In the genomic region with DNA sequence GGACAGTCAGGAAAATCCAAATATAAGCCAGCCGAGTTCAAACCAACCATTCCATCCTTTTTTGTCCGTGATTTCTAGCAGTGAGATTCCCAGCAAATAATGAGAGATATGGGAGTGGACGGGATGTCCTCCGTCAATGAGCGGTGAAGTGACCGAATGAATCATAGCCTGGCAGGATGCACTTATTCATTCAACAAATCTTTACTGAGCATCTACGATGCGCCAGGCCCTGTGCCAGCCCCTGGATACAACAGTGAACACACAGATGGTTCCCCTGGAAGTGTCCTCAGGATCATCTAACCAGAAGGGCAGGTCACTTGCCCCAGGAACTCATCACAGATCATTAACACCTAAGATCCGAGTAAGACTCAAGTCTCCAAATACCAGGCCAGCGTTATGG, we compare ENCODE assay signal across 14 cellular contexts. TPM values are rescaled to one million over a fixed set of nuclear protein-coding genes. Genes with fewer than 3 reads are reported as not detected.
A peak's percentile ranks its signal among the peaks of the same experiment; 100 is the strongest.
DNase-seq lines count a peak whose midpoint lies in the region; ATAC-seq and TF ChIP-seq lines count a peak whose summit lies in the region.
"Had no signal": no experiment of that assay in that cellular context is flagged by ENCODE, and none has a peak within 500 bp of the region (broad histone marks: within the 10 kb centered on the region; RNA-seq: fewer than 3 reads in every experiment).

No MANE protein-coding gene starts in this region.

- peaks cover 28% of the 10 kb centered on the region for H3K4me1 Mint-ChIP-seq in activated T-cell treated with anti-CD3 and anti-CD28 coated beads, Interleukin-2, amount 50 U/mL, for 24 hours (ENCODE audit: low read depth)
- peaks cover 26% of the 10 kb centered on the region for H3K4me1 Mint-ChIP-seq in activated T-cell treated with anti-CD3 and anti-CD28 coated beads, Interleukin-2, amount 50 U/mL, for 72 hours (ENCODE audit: low read depth)
- H3K4me1 Mint-ChIP-seq in stimulated activated effector memory CD8-positive, alpha-beta T cell treated with anti-CD3 and anti-CD28 coated beads, Interleukin-12 subunit alpha, Interleukin-12 subunit beta, amount 100 ng/mL, for 72 hours, result peaks cover 40% of the 10 kb centered on the region

- H3K27ac Mint-ChIP-seq in activated T-cell treated with anti-CD3 and anti-CD28 coated beads, Interleukin-2, amount 50 U/mL, for 24 hours, result no peak overlapping the region
- H3K27ac Mint-ChIP-seq in activated T-cell treated with anti-CD3 and anti-CD28 coated beads, Interleukin-2, amount 50 U/mL, for 72 hours, result no peak overlapping the region
- H3K27ac Mint-ChIP-seq in stimulated activated effector memory CD8-positive, alpha-beta T cell treated with anti-CD3 and anti-CD28 coated beads, Interleukin-12 subunit alpha, Interleukin-12 subunit beta, amount 100 ng/mL, for 72 hours, result peak overlapping the region; percentile 79

- no peak for ATAC-seq in activated T-cell treated with anti-CD3 and anti-CD28 coated beads, Interleukin-2, amount 50 U/mL, for 72 hours (replicated peaks in 1 of 2)
- ATAC-seq in stimulated activated effector memory CD8-positive, alpha-beta T cell treated with anti-CD3 and anti-CD28 coated beads, Interleukin-12 subunit alpha, Interleukin-12 subunit beta, amount 100 ng/mL, for 72 hours, result no peak
- ATAC-seq: K562 had no signal

- H3K9me3 Mint-ChIP-seq in activated T-cell treated with anti-CD3 and anti-CD28 coated beads, Interleukin-2, amount 50 U/mL, for 24 hours, result no peaks in the 10 kb centered on the region
- no peaks in the 10 kb centered on the region for H3K9me3 Mint-ChIP-seq in activated T-cell treated with anti-CD3 and anti-CD28 coated beads, Interleukin-2, amount 50 U/mL, for 72 hours
- no peaks in the 10 kb centered on the region for H3K9me3 Mint-ChIP-seq in stimulated activated effector memory CD8-positive, alpha-beta T cell treated with anti-CD3 and anti-CD28 coated beads, Interleukin-12 subunit alpha, Interleukin-12 subunit beta, amount 100 ng/mL, for 72 hours
- H3K9me3 Mint-ChIP-seq: CD8-positive, alpha-beta memory T cell had no signal

- TF ChIP-seq CTCF in GM13977 (IDR thresholded peaks at IDR 0.05; ENCODE audit: extremely low read depth, insufficient read depth, missing control alignments), result no peak

- in situ Hi-C loops in GM13977 (cut with MboI; ENCODE audit: low pct_unique_long_range_greater_than_20kb, low sequenced_read_pairs, unreplicated experiment), result no loop called here

- H3K36me3 Mint-ChIP-seq in activated T-cell treated with anti-CD3 and anti-CD28 coated beads, Interleukin-2, amount 50 U/mL, for 24 hours (ENCODE audit: low read depth), result no peaks in the 10 kb centered on the region
- H3K36me3 Mint-ChIP-seq in activated T-cell treated with anti-CD3 and anti-CD28 coated beads, Interleukin-2, amount 50 U/mL, for 72 hours (ENCODE audit: insufficient read depth in 2 of 2), result no peaks in the 10 kb centered on the region
- H3K36me3 Mint-ChIP-seq in stimulated activated effector memory CD8-positive, alpha-beta T cell treated with anti-CD3 and anti-CD28 coated beads, Interleukin-12 subunit alpha, Interleukin-12 subunit beta, amount 100 ng/mL, for 72 hours, result peaks cover 6% of the 10 kb centered on the region
- H3K36me3 Mint-ChIP-seq: CD8-positive, alpha-beta memory T cell had no signal

- peak; percentile 23 for DNase-seq in activated T-cell treated with anti-CD3 and anti-CD28 coated beads, Interleukin-2, amount 50 U/mL, for 24 hours
- no peak for DNase-seq in activated T-cell treated with anti-CD3 and anti-CD28 coated beads, Interleukin-2, amount 50 U/mL, for 72 hours
- DNase-seq in HT1080 (ENCODE audit: low read depth), result peak; percentile 24
- DNase-seq in dermis blood vessel endothelial cell, result peak; percentile 38
- no peak for DNase-seq in stimulated activated effector memory CD8-positive, alpha-beta T cell treated with anti-CD3 and anti-CD28 coated beads, Interleukin-12 subunit alpha, Interleukin-12 subunit beta, amount 100 ng/mL, for 72 hours (ENCODE audit: low spot score in 2 of 2)
- DNase-seq in HuH-7 (ENCODE audit: low spot score), result no peak
- DNase-seq in GM13977 (ENCODE audit: low spot score), result no peak
- no peak for DNase-seq in NCI-H345 (lab: John Stamatoyannopoulos, UW)
- DNase-seq: AML-193; Caco-2; CD8-positive, alpha-beta memory T cell; DMS53; GDM1 had no signal

- no peak overlapping the region for H3K4me3 Mint-ChIP-seq in activated T-cell treated with anti-CD3 and anti-CD28 coated beads, Interleukin-2, amount 50 U/mL, for 24 hours
- H3K4me3 Mint-ChIP-seq in activated T-cell treated with anti-CD3 and anti-CD28 coated beads, Interleukin-2, amount 50 U/mL, for 72 hours, result no peak overlapping the region
- no peak overlapping the region for H3K4me3 Mint-ChIP-seq in stimulated activated effector memory CD8-positive, alpha-beta T cell treated with anti-CD3 and anti-CD28 coated beads, Interleukin-12 subunit alpha, Interleukin-12 subunit beta, amount 100 ng/mL, for 72 hours
- H3K4me3 Mint-ChIP-seq: CD8-positive, alpha-beta memory T cell had no signal

- H3K27me3 Mint-ChIP-seq in activated T-cell treated with anti-CD3 and anti-CD28 coated beads, Interleukin-2, amount 50 U/mL, for 24 hours, result no peaks in the 10 kb centered on the region
- no peaks in the 10 kb centered on the region for H3K27me3 Mint-ChIP-seq in activated T-cell treated with anti-CD3 and anti-CD28 coated beads, Interleukin-2, amount 50 U/mL, for 72 hours (ENCODE audit: low read depth)

RNA-seq across cellular contexts. Expression of gene PLEKHA6, which starts 8.2 kb away (rescaled TPM):
- total RNA-seq in activated T-cell treated with anti-CD3 and anti-CD28 coated beads, Interleukin-2, amount 50 U/mL, for 72 hours, result 1 to 10 TPM in 1 of 2 donors, under 1 TPM in 1; 0.31 to 3.4 TPM
- 0.19 and 0.33 TPM in 2 replicates for total RNA-seq in HT1080 (2014; rRNA removed; shearing (Covaris generic))
- polyA plus RNA-seq in HT1080 (2015; cell fraction: cytosol; rRNA removed), result 0.34 and 1.8 TPM in 2 replicates
- 1.2 and 1.6 TPM in 2 replicates for polyA plus RNA-seq in HT1080 (2015; cell fraction: nucleus; rRNA removed)
- total RNA-seq in dermis blood vessel endothelial cell, result 0.51 and 3.5 TPM in 2 replicates
- polyA plus RNA-seq: CD8-positive, alpha-beta memory T cell had no signal

RNA-seq across cellular contexts. Expression of gene PPP1R15B, which starts 43.7 kb away (rescaled TPM):
- 10 to 100 TPM; 82.9 to 94.2 TPM for total RNA-seq in activated T-cell treated with anti-CD3 and anti-CD28 coated beads, Interleukin-2, amount 50 U/mL, for 72 hours
- 21.3 and 27.4 TPM in 2 replicates for total RNA-seq in HT1080 (2014; rRNA removed; shearing (Covaris generic))
- polyA plus RNA-seq in HT1080 (2015; cell fraction: cytosol; rRNA removed), result 32.1 and 37.9 TPM in 2 replicates
- polyA plus RNA-seq in HT1080 (2015; cell fraction: nucleus; rRNA removed), result 38.7 and 43.0 TPM in 2 replicates
- 28.2 and 37.0 TPM in 2 replicates for total RNA-seq in dermis blood vessel endothelial cell

Comparison
In these comparisons a context has a peak if more than half of its experiments do, and no peak if none do; other contexts are left out.
1. DNase-seq: peak in activated T-cell treated with anti-CD3 and anti-CD28 coated beads, Interleukin-2, amount 50 U/mL, for 24 hours (single experiment), HT1080 (single experiment) and dermis blood vessel endothelial cell (single experiment); none in activated T-cell treated with anti-CD3 and anti-CD28 coated beads, Interleukin-2, amount 50 U/mL, for 72 hours (0 of 2), stimulated activated effector memory CD8-positive, alpha-beta T cell treated with anti-CD3 and anti-CD28 coated beads, Interleukin-12 subunit alpha, Interleukin-12 subunit beta, amount 100 ng/mL, for 72 hours (0 of 2), HuH-7 (single experiment), GM13977 (single experiment) and NCI-H345 (single experiment).